Comparison of ENCODE assay signal across 8 cellular contexts in genomic region chr2:231780123-231780908, GRCh38.
DNase-seq lines count a peak whose midpoint lies in the region; ATAC-seq and TF ChIP-seq lines count a peak whose summit lies in the region.

No MANE protein-coding gene starts in this region.

- peak; percentile 12 for DNase-seq in SIG-M5 treated with dmso at 0.1 percent for 504 hours (lab: John Stamatoyannopoulos, UW; ENCODE audit: unreplicated experiment)
- DNase-seq in SIG-M5 (lab: John Stamatoyannopoulos, UW), result no peak
- DNase-seq in activated naive CD8-positive, alpha-beta T cell treated with anti-CD3 and anti-CD28 coated beads, Interleukin-2, amount 50 U/mL, for 24 hours, result peak; percentile 11
- peak; percentile 55 for DNase-seq in iPS-NIHi11 (ENCODE audit: low spot score)
- DNase-seq in stimulated activated CD4-positive, alpha-beta T cell treated with anti-CD3 and anti-CD28 coated beads, Interleukin-4, amount 100 ng/mL, for 1 hour, result peak; percentile 3
- DNase-seq in DMS 273 (lab: John Stamatoyannopoulos, UW; ENCODE audit: unreplicated experiment), result no peak

- TF ChIP-seq EP300 in Ishikawa (IDR thresholded peaks at IDR 0.05; ENCODE audit: borderline replicate concordance), result no peak

- no peaks in the 10 kb centered on the region for H3K36me3 Mint-ChIP-seq in activated naive CD8-positive, alpha-beta T cell treated with anti-CD3 and anti-CD28 coated beads, Interleukin-2, amount 50 U/mL, for 24 hours (ENCODE audit: low read depth)

- H3K4me1 Mint-ChIP-seq in activated naive CD8-positive, alpha-beta T cell treated with anti-CD3 and anti-CD28 coated beads, Interleukin-2, amount 50 U/mL, for 24 hours, result peaks cover 45% of the 10 kb centered on the region

- no peaks in the 10 kb centered on the region for H3K9me3 Mint-ChIP-seq in activated naive CD8-positive, alpha-beta T cell treated with anti-CD3 and anti-CD28 coated beads, Interleukin-2, amount 50 U/mL, for 24 hours

- ATAC-seq in activated naive CD8-positive, alpha-beta T cell treated with anti-CD3 and anti-CD28 coated beads, Interleukin-2, amount 50 U/mL, for 24 hours, result no peak
- ATAC-seq in GM19452 (IDR thresholded peaks at IDR 0.05; ENCODE audit: unreplicated experiment), result no peak

- no peaks in the 10 kb centered on the region for H3K27me3 Mint-ChIP-seq in activated naive CD8-positive, alpha-beta T cell treated with anti-CD3 and anti-CD28 coated beads, Interleukin-2, amount 50 U/mL, for 24 hours

- H3K27ac Mint-ChIP-seq in activated naive CD8-positive, alpha-beta T cell treated with anti-CD3 and anti-CD28 coated beads, Interleukin-2, amount 50 U/mL, for 24 hours, result peak overlapping the region; percentile 53

- TF ChIP-seq RAD21 in Ishikawa (IDR thresholded peaks at IDR 0.05; ENCODE audit: low read depth), result no peak

- H3K4me3 Mint-ChIP-seq in activated naive CD8-positive, alpha-beta T cell treated with anti-CD3 and anti-CD28 coated beads, Interleukin-2, amount 50 U/mL, for 24 hours, result peak overlapping the region; percentile 95

TF ChIP-seq in Ishikawa, 13 proteins besides CTCF, POLR2A, EP300 and RAD21:
- no peak for TF ChIP-seq EGR1 (IDR thresholded peaks at IDR 0.05)
- 0 out of 2 replicates have a peak, but pooled peaks have one; percentile 39 for TF ChIP-seq ZBTB7A (IDR thresholded peaks at IDR 0.05; ENCODE audit: low read depth)
- no peak for TF ChIP-seq TCF12 (IDR thresholded peaks at IDR 0.05; ENCODE audit: low read depth)
- TF ChIP-seq REST (IDR thresholded peaks at IDR 0.05; ENCODE audit: low read depth), result peak; percentile 82
- TF ChIP-seq YY1 (IDR thresholded peaks at IDR 0.05; ENCODE audit: low read depth), result no peak
- TF ChIP-seq CEBPB (IDR thresholded peaks at IDR 0.05), result no peak
- TF ChIP-seq FOXM1 (IDR thresholded peaks at IDR 0.05; ENCODE audit: borderline replicate concordance, low read depth), result no peak
TF ChIP-seq in Ishikawa: peak in this region for 2.

Comparison
In these comparisons a context has a peak if more than half of its experiments do, and no peak if none do; other contexts are left out.
1. DNase-seq: peak in SIG-M5 treated with dmso at 0.1 percent for 504 hours (single experiment), activated naive CD8-positive, alpha-beta T cell treated with anti-CD3 and anti-CD28 coated beads, Interleukin-2, amount 50 U/mL, for 24 hours (single experiment), iPS-NIHi11 (single experiment) and stimulated activated CD4-positive, alpha-beta T cell treated with anti-CD3 and anti-CD28 coated beads, Interleukin-4, amount 100 ng/mL, for 1 hour (single experiment); none in SIG-M5 (single experiment) and DMS 273 (single experiment).